ENCODE assay signal across 31 cellular contexts in the genomic region with DNA sequence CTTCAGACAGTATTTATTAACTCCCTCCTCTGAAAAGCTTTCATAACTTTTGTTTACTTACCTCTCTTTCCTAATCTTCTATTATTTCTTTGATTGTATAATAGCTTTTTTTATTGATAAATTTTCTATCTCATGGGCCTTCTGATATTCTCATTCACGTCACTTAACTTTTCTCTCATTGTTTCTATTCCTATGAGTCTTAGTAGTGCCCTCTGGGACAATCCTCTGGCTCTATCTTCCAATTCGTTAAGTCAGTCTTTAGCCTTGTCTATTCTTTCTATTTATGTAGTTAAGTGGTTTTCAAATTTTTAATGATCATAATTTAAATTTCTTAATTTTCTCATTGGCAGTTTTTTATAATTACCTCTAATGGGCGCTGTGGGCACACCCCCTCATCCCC.
"Had no signal": no experiment of that assay in that cellular context is flagged by ENCODE, and none has a peak within 500 bp of the region (broad histone marks: within the 10 kb centered on the region; RNA-seq: fewer than 3 reads in every experiment).

No MANE protein-coding gene starts in this region.

- H3K36me3 ChIP-seq: adrenal gland, ascending aorta, brain microvascular endothelial cell, breast epithelium, cardiac muscle cell had no signal

- H3K27me3 ChIP-seq: adrenal gland, ascending aorta, body of pancreas, brain microvascular endothelial cell, breast epithelium, cardiac muscle cell had no signal

- H3K4me3 ChIP-seq: adrenal gland, ascending aorta, body of pancreas, breast epithelium, cardiac muscle cell had no signal

- DNase-seq: activated effector memory CD4-positive, alpha-beta T cell treated with anti-CD3 and anti-CD28 coated beads, Interleukin-2, amount 50 U/mL, for 16 hours; activated effector memory CD4-positive, alpha-beta T cell treated with Interleukin-2 at 50 U/mL for 16 hours; activated gamma-delta T cell; activated gamma-delta T cell treated with Interleukin-2 at 50 U/mL for 16 hours; activated naive CD4-positive, alpha-beta T cell; activated naive CD4-positive, alpha-beta T cell treated with anti-CD3 and anti-CD28 coated beads for 36 hours; activated naive CD4-positive, alpha-beta T cell treated with anti-CD3 and anti-CD28 coated beads, Interleukin-2, amount 10 ng/mL, durations not matched to agents 7 days and 5 days; activated naive CD4-positive, alpha-beta T cell treated with anti-CD3 and anti-CD28 coated beads, Interleukin-2, amount 50 U/mL, for 16 hours; activated naive CD4-positive, alpha-beta T cell treated with Interleukin-2 at 50 U/mL for 16 hours; activated naive CD8-positive, alpha-beta T cell treated with anti-CD3 and anti-CD28 coated beads for 36 hours; activated naive CD8-positive, alpha-beta T cell treated with anti-CD3 and anti-CD28 coated beads, Interleukin-2, amount 10 ng/mL, durations not matched to agents 7 days and 5 days; activated naive CD8-positive, alpha-beta T cell treated with anti-CD3 and anti-CD28 coated beads, Interleukin-2, amount 50 U/mL, for 24 hours; activated T-cell treated with anti-CD3 and anti-CD28 coated beads, Interleukin-2, amount 50 U/mL, for 24 hours; activated T-cell treated with anti-CD3 and anti-CD28 coated beads, Interleukin-2, amount 50 U/mL, for 4 hours; activated T-cell treated with anti-CD3 and anti-CD28 coated beads, Interleukin-2, amount 50 U/mL, for 48 hours; activated T-cell treated with anti-CD3 and anti-CD28 coated beads, Interleukin-2, amount 50 U/mL, for 72 hours; adrenal gland; amniotic stem cell; amygdala; anterior cingulate cortex; aorta; body of pancreas; brain microvascular endothelial cell; caudate nucleus; central memory CD4-positive, alpha-beta T cell; cerebellar nuclear complex had no signal

- H3K4me1 ChIP-seq: adrenal gland, ascending aorta, body of pancreas, breast epithelium had no signal

- H3K27ac ChIP-seq: adrenal gland, ascending aorta, body of pancreas, brain microvascular endothelial cell, breast epithelium, cardiac muscle cell had no signal

- H3K9me3 ChIP-seq: adrenal gland, ascending aorta, body of pancreas, breast epithelium had no signal

- ATAC-seq: activated naive CD4-positive, alpha-beta T cell treated with anti-CD3 and anti-CD28 coated beads, Interleukin-2, amount 50 U/mL, for 72 hours; activated naive CD8-positive, alpha-beta T cell treated with anti-CD3 and anti-CD28 coated beads, Interleukin-2, amount 50 U/mL, for 24 hours; activated T-cell treated with anti-CD3 and anti-CD28 coated beads, Interleukin-2, amount 50 U/mL, for 4 hours; activated T-cell treated with anti-CD3 and anti-CD28 coated beads, Interleukin-2, amount 50 U/mL, for 72 hours; activated T-helper 17 cell treated with anti-CD3 and anti-CD28 coated beads, Interleukin-2, amount 50 U/mL, for 72 hours; body of pancreas had no signal
